Comparison of ENCODE assay signal across 8 cellular contexts in the genomic region with DNA sequence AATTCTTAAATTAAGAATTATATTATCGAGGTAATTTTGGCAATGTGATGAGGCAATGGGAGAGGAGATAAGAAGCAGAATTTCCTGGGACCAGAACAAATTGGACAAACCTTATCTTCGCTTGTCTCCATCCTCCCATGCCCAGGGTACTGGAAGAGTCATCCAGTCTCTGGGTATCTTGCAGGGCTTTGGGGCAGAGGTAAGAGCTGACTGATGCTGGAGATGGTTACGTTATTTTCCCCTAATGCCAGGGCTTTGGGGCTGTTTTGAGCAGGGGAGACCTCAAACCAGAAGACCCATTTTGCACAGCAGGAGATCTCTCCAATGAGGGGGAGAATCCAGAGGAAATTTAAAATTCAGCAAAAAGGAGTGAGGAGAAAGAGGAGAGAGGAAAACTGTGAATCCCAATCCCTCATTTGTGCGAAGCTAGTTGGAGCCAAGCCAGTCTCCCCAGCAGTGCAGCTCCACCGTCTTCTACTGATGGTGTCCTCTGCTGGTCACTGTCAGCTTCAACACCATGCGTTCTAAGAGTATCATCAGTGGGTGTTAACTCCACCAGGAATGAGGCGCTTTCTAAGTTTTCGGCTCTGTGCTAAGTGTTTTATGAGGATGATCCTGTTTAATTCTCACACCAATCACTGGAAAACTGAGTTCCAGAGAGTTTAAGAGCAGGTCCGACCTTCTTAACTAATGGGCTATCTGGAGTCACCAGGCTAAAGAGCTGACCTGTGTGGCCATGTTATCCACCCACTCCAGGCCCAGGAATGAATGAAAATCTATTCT.
DNase-seq lines count a peak whose midpoint lies in the region; ATAC-seq and TF ChIP-seq lines count a peak whose summit lies in the region.

No MANE protein-coding gene starts in this region.

- WGBS in SK-N-SH (ENCODE audit: low lambda C conversion rate) = 40% methylated on average over 9 of the region's 9 CpGs

- H3K9me3 ChIP-seq in SK-N-SH (no peaks in the 10 kb centered on the region), adipocyte (ENCODE audit: control insufficient read depth, low read length) (peaks cover 3% of the 10 kb centered on the region)

- H3K9ac ChIP-seq in SK-N-SH (no peak overlapping the region), adipocyte (ENCODE audit: low read length) (no peak overlapping the region)

- DNase-seq in C1 segment of cervical spinal cord (lab: John Stamatoyannopoulos, UW) (peak in 8 of 14 donors; percentile 14 to 54 (median 26)), SK-N-SH (peak; percentile 74), adipocyte (ENCODE audit: low read depth) (peak; percentile 84), left ventricle myocardium superior (peak; percentile 71), renal cortical epithelial cell (ENCODE audit: low read depth) (peak; percentile 68)

- peaks cover 0 to 3% of the 10 kb centered on the region in 2 experiments; a peak in 2 of 4 replicates for H3K4me1 ChIP-seq in SK-N-SH (ENCODE audit: control insufficient read depth in 1 of 2, insufficient read depth in 2 of 2, low read depth in 1 of 2, low read length in 1 of 2)
- peaks cover 3% of the 10 kb centered on the region for H3K4me1 ChIP-seq in adipocyte (ENCODE audit: control insufficient read depth, insufficient read depth, low read length)

- intact Hi-C loops in left ventricle myocardium superior (cut with micrococcal nuclease) = no loop called here

- H2AFZ ChIP-seq in SK-N-SH (ENCODE audit: low read depth) = no peak overlapping the region

- H3K36me3 ChIP-seq in SK-N-SH (replicated peaks in 1 of 2; ENCODE audit: control insufficient read depth in 1 of 2, insufficient read depth in 2 of 2, low read length in 1 of 2) (no peaks in the 10 kb centered on the region), adipocyte (ENCODE audit: control insufficient read depth, insufficient read depth, low read length, severe bottlenecking) (no peaks in the 10 kb centered on the region)

- TF ChIP-seq CTCF in LNCAP (IDR thresholded peaks at IDR 0.05) (peak; percentile 97), SK-N-SH (IDR thresholded peaks at IDR 0.05) (peak; percentile 81)

- CTCF ChIA-PET in SK-N-SH (lab: Yijun Ruan, JAX) = interaction anchor here (0.6 to 2.9 kb wide), 31 partner anchors 9 to 354 kb away, joined by 3 to 36 read pairs (median 5); a partner anchor contains a TSS

- H3K4me3 ChIP-seq in SK-N-SH (ENCODE audit: low read depth in 2 of 2, low read length in 1 of 2) (no peak overlapping the region), adipocyte (ENCODE audit: low read length) (no peak overlapping the region)

- no peak for TF ChIP-seq EP300 in SK-N-SH (IDR thresholded peaks at IDR 0.05; ENCODE audit: borderline replicate concordance in 1 of 2, low read depth in 1 of 2, low read length in 1 of 2)

- no peaks in the 10 kb centered on the region for H3K9me2 ChIP-seq in SK-N-SH

- no peaks in the 10 kb centered on the region for H4K20me1 ChIP-seq in SK-N-SH (ENCODE audit: insufficient read depth)

- no peak overlapping the region for H3K4me2 ChIP-seq in SK-N-SH

- no peaks in the 10 kb centered on the region for H3K79me2 ChIP-seq in SK-N-SH (ENCODE audit: insufficient read depth)

- H3K27me3 ChIP-seq in SK-N-SH (ENCODE audit: insufficient read depth) (no peaks in the 10 kb centered on the region), adipocyte (replicated peaks; ENCODE audit: control insufficient read depth, insufficient read depth, low read length) (peaks cover 14% of the 10 kb centered on the region)

- POLR2A ChIA-PET in SK-N-SH (lab: Yijun Ruan, JAX) = no interaction called here

- peak; percentile 85 for ATAC-seq in GM19455 (IDR thresholded peaks at IDR 0.05; ENCODE audit: unreplicated experiment)
- ATAC-seq in left ventricle myocardium superior = peak; percentile 92
- ATAC-seq in HG02588 (IDR thresholded peaks at IDR 0.05; ENCODE audit: unreplicated experiment) = no peak

- no peak overlapping the region for H3K27ac ChIP-seq in SK-N-SH (ENCODE audit: low read depth in 2 of 2, low read length in 1 of 2)

- TF ChIP-seq RAD21 in SK-N-SH (IDR thresholded peaks at IDR 0.05; ENCODE audit: low read length) = peak; percentile 60

- H3F3A ChIP-seq in SK-N-SH (replicated peaks; ENCODE audit: insufficient read depth) = no peaks in the 10 kb centered on the region

TF ChIP-seq in SK-N-SH, 30 proteins besides CTCF, POLR2A, EP300 and RAD21:
- no peak for TF ChIP-seq GABPA (IDR thresholded peaks at IDR 0.05; ENCODE audit: low read depth)
- TF ChIP-seq SMC3 (IDR thresholded peaks at IDR 0.05; ENCODE audit: low read depth, low read length) = peak; percentile 52
- TF ChIP-seq, protein P1, sequence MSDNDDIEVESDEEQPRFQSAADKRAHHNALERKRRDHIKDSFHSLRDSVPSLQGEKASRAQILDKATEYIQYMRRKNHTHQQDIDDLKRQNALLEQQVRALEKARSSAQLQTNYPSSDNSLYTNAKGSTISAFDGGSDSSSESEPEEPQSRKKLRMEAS (IDR thresholded peaks at IDR 0.05; ENCODE audit: low read depth) = 0 out of 2 replicates have a peak, but pooled peaks have one; percentile 31
- TF ChIP-seq, protein P2, sequence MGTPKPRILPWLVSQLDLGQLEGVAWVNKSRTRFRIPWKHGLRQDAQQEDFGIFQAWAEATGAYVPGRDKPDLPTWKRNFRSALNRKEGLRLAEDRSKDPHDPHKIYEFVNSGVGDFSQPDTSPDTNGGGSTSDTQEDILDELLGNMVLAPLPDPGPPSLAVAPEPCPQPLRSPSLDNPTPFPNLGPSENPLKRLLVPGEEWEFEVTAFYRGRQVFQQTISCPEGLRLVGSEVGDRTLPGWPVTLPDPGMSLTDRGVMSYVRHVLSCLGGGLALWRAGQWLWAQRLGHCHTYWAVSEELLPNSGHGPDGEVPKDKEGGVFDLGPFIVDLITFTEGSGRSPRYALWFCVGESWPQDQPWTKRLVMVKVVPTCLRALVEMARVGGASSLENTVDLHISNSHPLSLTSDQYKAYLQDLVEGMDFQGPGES (IDR thresholded peaks at IDR 0.05; ENCODE audit: low read depth, low read length) = no peak
- TF ChIP-seq NRF1 (IDR thresholded peaks at IDR 0.05; ENCODE audit: low read depth, low read length) = no peak
- TF ChIP-seq NFIC (IDR thresholded peaks at IDR 0.05; ENCODE audit: borderline replicate concordance) = peak; percentile 69

Comparison
In these comparisons a context has a peak if more than half of its experiments do, and no peak if none do; other contexts are left out.
1. DNase-seq: peak in every context shown above with its lines; median percentile 84 in adipocyte; 74 in SK-N-SH; 71 in left ventricle myocardium superior; 68 in renal cortical epithelial cell; 26 in C1 segment of cervical spinal cord.